13 cellular contexts compared by ENCODE assay signal in genomic region chr3:109059289-109059688, GRCh38. TPM values are rescaled to one million over a fixed set of nuclear protein-coding genes. Genes with fewer than 3 reads are reported as not detected.
A peak's percentile ranks its signal among the peaks of the same experiment; 100 is the strongest.
DNase-seq lines count a peak whose midpoint lies in the region; ATAC-seq and TF ChIP-seq lines count a peak whose summit lies in the region.
"Had no signal": no experiment of that assay in that cellular context is flagged by ENCODE, and none has a peak within 500 bp of the region (broad histone marks: within the 10 kb centered on the region; RNA-seq: fewer than 3 reads in every experiment).

No MANE protein-coding gene starts in this region.

- no peaks in the 10 kb centered on the region for H3K9me3 Mint-ChIP-seq in naive B cell
- H3K9me3 Mint-ChIP-seq: activated CD4-positive, alpha-beta memory T cell treated with anti-CD3 and anti-CD28 coated beads, Interleukin-2, amount 10 ng/mL, durations not matched to agents 7 days and 5 days had no signal

- no peaks in the 10 kb centered on the region for H3K36me3 Mint-ChIP-seq in naive B cell

- peaks cover 5 to 8% (median 6%) of the 10 kb centered on the region in 3 donors for H3K4me1 Mint-ChIP-seq in naive B cell
- H3K4me1 Mint-ChIP-seq: activated CD4-positive, alpha-beta memory T cell treated with anti-CD3 and anti-CD28 coated beads, Interleukin-2, amount 10 ng/mL, durations not matched to agents 7 days and 5 days had no signal

- H3K4me3 ChIP-seq in SK-N-SH (ENCODE audit: low read depth in 2 of 2, low read length in 1 of 2), result no peak overlapping the region

- TF ChIP-seq RAD21 in SK-N-SH (IDR thresholded peaks at IDR 0.05; ENCODE audit: low read length), result no peak

- no peaks in the 10 kb centered on the region for H3K9me3 ChIP-seq in SK-N-SH

- ATAC-seq in GM18870 (IDR thresholded peaks at IDR 0.05; ENCODE audit: unreplicated experiment), result peak; percentile 88
- ATAC-seq in GM21825 (IDR thresholded peaks at IDR 0.05; ENCODE audit: unreplicated experiment), result peak; percentile 84
- ATAC-seq in HG03520 (IDR thresholded peaks at IDR 0.05; ENCODE audit: unreplicated experiment), result peak; percentile 85
- ATAC-seq in naive B cell (ENCODE audit: low read depth in 2 of 2), result peak; percentile 54 to 78

- no peaks in the 10 kb centered on the region for H3K79me2 ChIP-seq in SK-N-SH (ENCODE audit: insufficient read depth)
- H3K79me2 ChIP-seq: parathyroid adenoma had no signal

- no peaks in the 10 kb centered on the region for H3K36me3 ChIP-seq in SK-N-SH (replicated peaks in 1 of 2; ENCODE audit: control insufficient read depth in 1 of 2, insufficient read depth in 2 of 2, low read length in 1 of 2)

- H3K27me3 Mint-ChIP-seq in naive B cell, result peaks cover 0 to 5% (median 0%) of the 10 kb centered on the region in 3 donors

- no peaks in the 10 kb centered on the region for H3K27me3 ChIP-seq in SK-N-SH (ENCODE audit: insufficient read depth)

- POLR2A ChIA-PET in SK-N-SH (lab: Yijun Ruan, JAX), result interaction anchor here (0.6 kb wide), 1 partner anchor 470 kb away, joined by 4 read pairs; the partner anchor contains the start of gene CIP2A

- H3K27ac Mint-ChIP-seq in naive B cell, result peak overlapping the region in 1 of 6 donors; percentile 8
- H3K27ac Mint-ChIP-seq: activated CD4-positive, alpha-beta memory T cell treated with anti-CD3 and anti-CD28 coated beads, Interleukin-2, amount 10 ng/mL, durations not matched to agents 7 days and 5 days had no signal

- no peaks in the 10 kb centered on the region for H3K4me1 ChIP-seq in SK-N-SH (ENCODE audit: control insufficient read depth in 1 of 2, insufficient read depth in 2 of 2, low read depth in 1 of 2, low read length in 1 of 2)
- H3K4me1 ChIP-seq: parathyroid adenoma had no signal

- WGBS in SK-N-SH (ENCODE audit: low lambda C conversion rate), result 33% methylated on average over 5 of the region's 5 CpGs

- H2AFZ ChIP-seq in SK-N-SH (ENCODE audit: low read depth), result no peak overlapping the region
- H2AFZ ChIP-seq: parathyroid adenoma had no signal

- no peak overlapping the region for H3K27ac ChIP-seq in SK-N-SH (ENCODE audit: low read depth in 2 of 2, low read length in 1 of 2)
- H3K27ac ChIP-seq: parathyroid adenoma had no signal

- H3F3A ChIP-seq in SK-N-SH (replicated peaks; ENCODE audit: insufficient read depth), result no peaks in the 10 kb centered on the region

- H3K4me2 ChIP-seq in SK-N-SH, result no peak overlapping the region

- H3K9ac ChIP-seq in SK-N-SH, result no peak overlapping the region
- H3K9ac ChIP-seq: parathyroid adenoma had no signal

- TF ChIP-seq EP300 in SK-N-SH (IDR thresholded peaks at IDR 0.05; ENCODE audit: borderline replicate concordance in 1 of 2, low read depth in 1 of 2, low read length in 1 of 2), result no peak

- DNase-seq in naive B cell, result peak; percentile 14
- DNase-seq in activated effector memory CD4-positive, alpha-beta T cell treated with anti-CD3 and anti-CD28 coated beads, Interleukin-2, amount 50 U/mL, for 16 hours, result no peak
- DNase-seq in activated CD4-positive, alpha-beta T cell treated with anti-CD3 and anti-CD28 coated beads for 4 hours, result no peak
- DNase-seq in posterior cingulate gyrus, result no peak
- DNase-seq in SK-N-SH, result no peak
- DNase-seq: activated CD4-positive, alpha-beta memory T cell treated with anti-CD3 and anti-CD28 coated beads, Interleukin-2, amount 10 ng/mL, durations not matched to agents 7 days and 5 days; amygdala; DND-41; NCI-H146 had no signal

- no peak overlapping the region for H3K4me3 Mint-ChIP-seq in naive B cell
- H3K4me3 Mint-ChIP-seq: activated CD4-positive, alpha-beta memory T cell treated with anti-CD3 and anti-CD28 coated beads, Interleukin-2, amount 10 ng/mL, durations not matched to agents 7 days and 5 days had no signal

- no peaks in the 10 kb centered on the region for H3K9me2 ChIP-seq in SK-N-SH

- no peak for TF ChIP-seq CTCF in SK-N-SH (IDR thresholded peaks at IDR 0.05)

- CTCF ChIA-PET in SK-N-SH (lab: Yijun Ruan, JAX), result interaction anchor here (3.0 kb wide), 1 partner anchor 36 kb away, joined by 12 read pairs; no protein-coding TSS in a partner anchor

- intact Hi-C loops in posterior cingulate gyrus (cut with DNase I), result no loop called here

- no peaks in the 10 kb centered on the region for H4K20me1 ChIP-seq in SK-N-SH (ENCODE audit: insufficient read depth)

TF ChIP-seq in SK-N-SH, 30 proteins besides CTCF, POLR2A, EP300 and RAD21:
- no peak for TF ChIP-seq ELF1 (IDR thresholded peaks at IDR 0.05)
- no peak for TF ChIP-seq TCF12 (IDR thresholded peaks at IDR 0.05)
- TF ChIP-seq TEAD4 (IDR thresholded peaks at IDR 0.05; ENCODE audit: borderline replicate concordance, insufficient read depth), result no peak

RNA-seq across cellular contexts. Expression of gene MORC1, which starts 58.6 kb away (rescaled TPM):
- polyA plus RNA-seq in naive B cell (ENCODE audit: low read depth in 6 of 6) (under 1 TPM in 1 of 6 donors, not detected in 5; 0.12 TPM), SK-N-SH (2012; rRNA removed) (not detected in 2 replicates)
- not detected in 2 replicates for polyA plus RNA-seq in SK-N-SH (2012; cell fraction: cytosol; rRNA removed)
- polyA plus RNA-seq in SK-N-SH (2012; cell fraction: nucleus; rRNA removed), result not detected in 2 replicates
